In the genomic region with DNA sequence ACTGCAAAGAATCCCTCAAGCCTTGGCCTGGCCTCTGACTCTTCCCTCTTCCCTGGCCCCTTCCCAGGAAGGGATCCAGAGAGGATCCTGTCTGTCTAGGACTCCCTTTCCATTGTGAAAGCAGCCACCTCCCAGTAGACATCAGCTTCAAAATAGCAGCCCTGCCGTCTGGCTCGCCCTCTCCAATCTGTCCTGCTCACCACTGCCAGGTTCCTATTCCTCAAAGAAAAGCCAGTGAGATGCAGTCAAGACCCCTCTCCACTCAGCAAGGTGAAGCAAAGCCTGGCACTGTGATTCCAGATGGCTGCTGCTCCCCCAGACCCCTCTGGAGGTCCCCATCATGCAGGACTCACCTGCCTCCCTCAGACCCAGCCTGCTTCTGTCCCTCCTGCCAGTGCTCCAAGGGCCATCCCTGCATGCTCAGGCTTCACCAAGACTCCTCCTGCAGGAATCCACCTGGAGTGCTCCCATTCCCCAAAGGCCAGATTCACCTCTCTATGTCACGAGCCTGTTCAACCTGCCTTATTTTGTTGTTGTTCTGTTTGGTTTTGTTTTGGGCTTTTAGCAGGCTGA, we compare ENCODE assay signal across 19 cellular contexts.
DNase-seq lines count a peak whose midpoint lies in the region; ATAC-seq and TF ChIP-seq lines count a peak whose summit lies in the region.
"Had no signal": no experiment of that assay in that cellular context is flagged by ENCODE, and none has a peak within 500 bp of the region (broad histone marks: within the 10 kb centered on the region; RNA-seq: fewer than 3 reads in every experiment).

No MANE protein-coding gene starts in this region.

- no peak for ATAC-seq in T-helper 17 cell
- ATAC-seq: HCT116 had no signal

- H3K36me3 Mint-ChIP-seq in chondrocyte (ENCODE audit: low read depth): no peaks in the 10 kb centered on the region
- no peaks in the 10 kb centered on the region for H3K36me3 Mint-ChIP-seq in T-helper 17 cell (ENCODE audit: low read depth)
- no peaks in the 10 kb centered on the region for H3K36me3 Mint-ChIP-seq in mesothelial cell of epicardium
- H3K36me3 Mint-ChIP-seq: CD4-positive, CD25-positive, alpha-beta regulatory T cell; CD8-positive, alpha-beta memory T cell had no signal

- no peaks in the 10 kb centered on the region for H3K4me1 Mint-ChIP-seq in chondrocyte (ENCODE audit: low read depth)
- H3K4me1 Mint-ChIP-seq in T-helper 17 cell: no peaks in the 10 kb centered on the region
- no peaks in the 10 kb centered on the region for H3K4me1 Mint-ChIP-seq in mesothelial cell of epicardium
- H3K4me1 Mint-ChIP-seq: CD4-positive, CD25-positive, alpha-beta regulatory T cell; CD8-positive, alpha-beta memory T cell had no signal

- peak; percentile 19 for DNase-seq in Ammon's horn (ENCODE audit: low spot score)
- peak; percentile 17 for DNase-seq in NCI-H1694 (lab: John Stamatoyannopoulos, UW)
- peak; percentile 69 for DNase-seq in chondrocyte (ENCODE audit: low spot score)
- peak; percentile 64 for DNase-seq in mesenteric fat pad (ENCODE audit: low spot score)
- no peak for DNase-seq in T-helper 17 cell
- no peak for DNase-seq in activated gamma-delta T cell treated with Interleukin-2 at 50 U/mL for 16 hours
- no peak for DNase-seq in mesothelial cell of epicardium (ENCODE audit: low spot score in 2 of 2, unreplicated experiment in 2 of 2)
- DNase-seq in activated CD4-positive, alpha-beta T cell treated with anti-CD3 and anti-CD28 coated beads for 48 hours: no peak
- DNase-seq: BE2C; C1 segment of cervical spinal cord; CD4-positive, CD25-positive, alpha-beta regulatory T cell; CD8-positive, alpha-beta memory T cell; COR-L47; DMS153; DMS79; GF-D8; GOT3; H7 had no signal

- peaks cover 6% of the 10 kb centered on the region for H3K27me3 Mint-ChIP-seq in chondrocyte (ENCODE audit: low read depth)
- peaks cover 44% of the 10 kb centered on the region for H3K27me3 Mint-ChIP-seq in T-helper 17 cell
- H3K27me3 Mint-ChIP-seq in mesothelial cell of epicardium (ENCODE audit: low read depth): peaks cover 56% of the 10 kb centered on the region

- H3K9me3 Mint-ChIP-seq in chondrocyte (ENCODE audit: low read depth) (no peaks in the 10 kb centered on the region), mesothelial cell of epicardium (peaks cover 4% of the 10 kb centered on the region)
- H3K9me3 Mint-ChIP-seq: CD4-positive, CD25-positive, alpha-beta regulatory T cell; CD8-positive, alpha-beta memory T cell had no signal

- TF ChIP-seq CTCF in chondrocyte (IDR thresholded peaks at IDR 0.05): no peak
- TF ChIP-seq CTCF in mesothelial cell of epicardium (IDR thresholded peaks at IDR 0.05; ENCODE audit: unreplicated experiment): no peak

- H3K4me3 Mint-ChIP-seq in chondrocyte (ENCODE audit: unreplicated experiment) (no peak overlapping the region), T-helper 17 cell (no peak overlapping the region), mesothelial cell of epicardium (no peak overlapping the region)
- H3K4me3 Mint-ChIP-seq: CD8-positive, alpha-beta memory T cell had no signal

- no peaks in the 10 kb centered on the region for H3K9me3 ChIP-seq in T-helper 17 cell (ENCODE audit: control insufficient read depth, low read length, poor library complexity, severe bottlenecking)
- H3K9me3 ChIP-seq: BE2C had no signal

- H3K27ac Mint-ChIP-seq in chondrocyte (ENCODE audit: unreplicated experiment): no peak overlapping the region
- no peak overlapping the region for H3K27ac Mint-ChIP-seq in T-helper 17 cell
- H3K27ac Mint-ChIP-seq in mesothelial cell of epicardium: no peak overlapping the region
- H3K27ac Mint-ChIP-seq: CD4-positive, CD25-positive, alpha-beta regulatory T cell; CD8-positive, alpha-beta memory T cell had no signal

Comparison
In these comparisons a context has a peak if more than half of its experiments do, and no peak if none do; other contexts are left out.
1. DNase-seq: peak in Ammon's horn (single experiment), NCI-H1694 (single experiment), chondrocyte (single experiment) and mesenteric fat pad (single experiment); none in T-helper 17 cell (0 of 3), activated gamma-delta T cell treated with Interleukin-2 at 50 U/mL for 16 hours (single experiment), mesothelial cell of epicardium (0 of 2) and activated CD4-positive, alpha-beta T cell treated with anti-CD3 and anti-CD28 coated beads for 48 hours (single experiment).